8 cellular contexts compared by ENCODE assay signal in genomic region chr1:178282949-178283367, GRCh38.
A peak's percentile ranks its signal among the peaks of the same experiment; 100 is the strongest.
DNase-seq lines count a peak whose midpoint lies in the region; ATAC-seq and TF ChIP-seq lines count a peak whose summit lies in the region.

No MANE protein-coding gene starts in this region.

- DNase-seq in DMS53 treated with DMSO at 0.1 percent for 48 hours (lab: John Stamatoyannopoulos, UW; ENCODE audit: unreplicated experiment) (peak; percentile 40), NCI-H1694 treated with DMSO at 0.1 percent for 48 hours (lab: John Stamatoyannopoulos, UW) (peak; percentile 33), cardiac fibroblast (ENCODE audit: low read depth in 2 of 2) (peak; percentile 82 to 91)
- no peak for DNase-seq in stimulated activated CD4-positive, alpha-beta T cell treated with anti-CD3 and anti-CD28 coated beads, Interleukin-1b, Interleukin-23, amount 100 ng/mL, for 48 hours

- H3K4me3 ChIP-seq in cardiac fibroblast (replicated peaks in 1 of 2; ENCODE audit: low read depth in 2 of 2, low read length in 2 of 2) (no peak overlapping the region), mesodermal cell (ENCODE audit: extremely low read depth, insufficient read depth, low read length, poor library complexity, severe bottlenecking) (no peak overlapping the region)

- peaks cover 1% of the 10 kb centered on the region for H3K9me3 ChIP-seq in mesodermal cell (ENCODE audit: control insufficient read depth, low read length)

- WGBS in mesodermal cell (ENCODE audit: insufficient coverage in 2 of 2), 2 experiments = 0% methylated on average over 1 of the region's 3 CpGs; no CpG with 5 or more reads in 1 of the 2 experiments

- H3K27ac ChIP-seq in mesodermal cell (ENCODE audit: low read depth, low read length, severe bottlenecking) = peak overlapping the region; percentile 5

- H3K36me3 ChIP-seq in mesodermal cell (ENCODE audit: control insufficient read depth, insufficient read depth, low read length) = peaks cover 6% of the 10 kb centered on the region

- TF ChIP-seq CTCF in cardiac fibroblast (IDR thresholded peaks at IDR 0.05; ENCODE audit: low read depth, low read length) = peak; percentile 53

- H3K4me1 ChIP-seq in mesodermal cell (ENCODE audit: control insufficient read depth, insufficient read depth, low read length, poor library complexity, severe bottlenecking) = peaks cover 29% of the 10 kb centered on the region

- no peak for ATAC-seq in activated CD4-positive, CD25-positive, alpha-beta regulatory T cell treated with anti-CD3 and anti-CD28 coated beads, Interleukin-2, amount 50 U/mL, for 24 hours
- ATAC-seq in HG03469 (IDR thresholded peaks at IDR 0.05; ENCODE audit: unreplicated experiment) (no peak), GM18520 (IDR thresholded peaks at IDR 0.05; ENCODE audit: unreplicated experiment) (no peak)
